Comparison of ENCODE assay signal across 10 cellular contexts in genomic region chr10:77898323-77899079, GRCh38. TPM values are rescaled to one million over a fixed set of nuclear protein-coding genes. Genes with fewer than 3 reads are reported as not detected.
A peak's percentile ranks its signal among the peaks of the same experiment; 100 is the strongest.
DNase-seq lines count a peak whose midpoint lies in the region; ATAC-seq and TF ChIP-seq lines count a peak whose summit lies in the region.
"Had no signal": no experiment of that assay in that cellular context is flagged by ENCODE, and none has a peak within 500 bp of the region (broad histone marks: within the 10 kb centered on the region; RNA-seq: fewer than 3 reads in every experiment).

No MANE protein-coding gene starts in this region.

- peak overlapping the region; percentile 27 to 70 for H3K9ac ChIP-seq in mucosa of rectum (ENCODE audit: low read depth in 1 of 2, low read length in 2 of 2)

- 36 to 59% methylated on average over 7 to 19 of the region's 19 CpGs for WGBS in body of pancreas, 2 donors

- peaks cover 29% of the 10 kb centered on the region for H3K4me1 ChIP-seq in body of pancreas
- peaks cover 27 to 30% of the 10 kb centered on the region in 2 donors for H3K4me1 ChIP-seq in mucosa of rectum (ENCODE audit: control insufficient read depth in 2 of 2, insufficient read depth in 2 of 2, low read length in 2 of 2)
- H3K4me1 ChIP-seq in OCI-LY7 (ENCODE audit: insufficient read depth, low read length, poor library complexity, severe bottlenecking), result no peaks in the 10 kb centered on the region

- peaks cover 33% of the 10 kb centered on the region for H3K27me3 Mint-ChIP-seq in T-helper 17 cell

- H3K9me3 ChIP-seq in body of pancreas (no peaks in the 10 kb centered on the region), mucosa of rectum (ENCODE audit: control insufficient read depth in 2 of 2, low read length in 2 of 2) (no peaks in the 10 kb centered on the region), OCI-LY7 (ENCODE audit: low read length) (no peaks in the 10 kb centered on the region), T-helper 17 cell (ENCODE audit: control insufficient read depth, low read length, poor library complexity, severe bottlenecking) (no peaks in the 10 kb centered on the region)
- H3K9me3 ChIP-seq: ascending aorta had no signal

- DNase-seq in DMS 273 (lab: John Stamatoyannopoulos, UW; ENCODE audit: unreplicated experiment) (peak; percentile 96), NCI-H1105 treated with DMSO at 0.1 percent for 48 hours (lab: John Stamatoyannopoulos, UW) (peak; percentile 83), body of pancreas (peak in 3 of 4 donors; percentile 56 to 59 (median 57)), OCI-LY7 (ENCODE audit: low spot score) (no peak), T-helper 17 cell (no peak), LoVo (ENCODE audit: low spot score) (no peak), mesenteric fat pad (ENCODE audit: low spot score) (no peak)
- DNase-seq: stimulated activated naive CD4-positive, alpha-beta T cell had no signal

- CTCF ChIA-PET in OCI-LY7 (lab: Charles Lee; ENCODE audit: unreplicated experiment), result no interaction called here

- no peak overlapping the region for H3K4me3 ChIP-seq in body of pancreas
- H3K4me3 ChIP-seq in mucosa of rectum (ENCODE audit: low read length in 2 of 2), result peak overlapping the region; percentile 28 to 44
- H3K4me3 ChIP-seq in OCI-LY7 (ENCODE audit: low read depth, low read length, poor library complexity, severe bottlenecking), result no peak overlapping the region
- H3K4me3 ChIP-seq: ascending aorta had no signal

- BruUV-seq in OCI-LY7 (replicated peaks; lab: Mats Ljungman, UMichigan), result no TSS peak

- H3K36me3 ChIP-seq in body of pancreas (replicated peaks in 1 of 2; ENCODE audit: insufficient read depth in 1 of 2, low read depth in 2 of 2) (no peaks in the 10 kb centered on the region), mucosa of rectum (ENCODE audit: control insufficient read depth in 2 of 2, insufficient read depth in 2 of 2, low read length in 2 of 2) (no peaks in the 10 kb centered on the region), OCI-LY7 (ENCODE audit: insufficient read depth, low read length) (no peaks in the 10 kb centered on the region)
- H3K36me3 ChIP-seq: ascending aorta had no signal

- no peak overlapping the region for H3K4me2 ChIP-seq in OCI-LY7 (ENCODE audit: low read length)

- ATAC-seq in body of pancreas (peak; percentile 67), T-helper 17 cell (no peak)

- no peak for TF ChIP-seq POLR2A in body of pancreas (IDR thresholded peaks at IDR 0.05)

- peaks cover 4% of the 10 kb centered on the region for H3K4me1 Mint-ChIP-seq in T-helper 17 cell

- H3K79me2 ChIP-seq in OCI-LY7 (ENCODE audit: insufficient read depth, low read depth, low read length), result no peaks in the 10 kb centered on the region

- H3K36me3 Mint-ChIP-seq in T-helper 17 cell (ENCODE audit: low read depth), result peaks cover 7% of the 10 kb centered on the region

- H3K27ac Mint-ChIP-seq in T-helper 17 cell, result no peak overlapping the region

- POLR2A ChIA-PET in OCI-LY7 (lab: Charles Lee), result no interaction called here

- H2AFZ ChIP-seq in OCI-LY7 (ENCODE audit: low read length), result no peak overlapping the region

- H3K4me3 Mint-ChIP-seq in T-helper 17 cell, result no peak overlapping the region

- H3K9me2 ChIP-seq in OCI-LY7 (ENCODE audit: insufficient read depth, low read length), result no peaks in the 10 kb centered on the region

- peak overlapping the region; percentile 45 to 76 (median 61) for H3K27ac ChIP-seq in body of pancreas
- H3K27ac ChIP-seq in mucosa of rectum (ENCODE audit: low read depth in 2 of 2, low read length in 2 of 2), result peak overlapping the region; percentile 78 to 91
- H3K27ac ChIP-seq in OCI-LY7 (ENCODE audit: low read depth, low read length, poor library complexity, severe bottlenecking), result no peak overlapping the region
- H3K27ac ChIP-seq: ascending aorta had no signal

- intact Hi-C loops in body of pancreas (cut with DNase I), result no loop called here
- intact Hi-C loops in OCI-LY7 (cut with micrococcal nuclease; ENCODE audit: unreplicated experiment), result no loop called here

- TF ChIP-seq CTCF in body of pancreas (IDR thresholded peaks at IDR 0.05) (no peak), OCI-LY7 (conservative IDR thresholded peaks at IDR 0.05; ENCODE audit: low read length) (no peak)

- no peaks in the 10 kb centered on the region for H4K20me1 ChIP-seq in OCI-LY7 (ENCODE audit: insufficient read depth, low read length)

- no peaks in the 10 kb centered on the region for H3K27me3 ChIP-seq in body of pancreas
- H3K27me3 ChIP-seq in mucosa of rectum (ENCODE audit: control insufficient read depth in 2 of 2, insufficient read depth in 2 of 2, low read length in 2 of 2), result no peaks in the 10 kb centered on the region
- H3K27me3 ChIP-seq: ascending aorta had no signal

RNA-seq across cellular contexts. Expression of gene DLG5, which starts 28.1 kb away (rescaled TPM):
- total RNA-seq in body of pancreas (10 to 100 TPM; 22.6 to 35.6 TPM), OCI-LY7 (2022) (0.17 and 0.27 TPM in 2 replicates), T-helper 17 cell (10 to 100 TPM in 1 of 2 donors, 1 to 10 TPM in 1; 9.7 to 13.1 TPM), mesenteric fat pad (30.6 TPM)
- total RNA-seq in OCI-LY7 (2014; rRNA removed; shearing (Covaris generic)), result 0.13 TPM in 1 of 2 replicates, not detected in the other

Comparison
In these comparisons a context has a peak if more than half of its experiments do, and no peak if none do; other contexts are left out.
1. DNase-seq: peak in DMS 273 (single experiment), NCI-H1105 treated with DMSO at 0.1 percent for 48 hours (single experiment) and body of pancreas (3 of 4); none in OCI-LY7 (single experiment), T-helper 17 cell (0 of 3), LoVo (single experiment) and mesenteric fat pad (single experiment).
2. H3K4me3 ChIP-seq: peak in mucosa of rectum (2 of 2); none in body of pancreas (0 of 2) and OCI-LY7 (single experiment).
3. RNA of gene DLG5, which starts 28.1 kb away (total RNA-seq): 22.6 to 35.6 TPM in body of pancreas, 30.6 TPM in mesenteric fat pad (single experiment) and 9.7 to 13.1 TPM in T-helper 17 cell; 0.13 to 0.27 TPM in OCI-LY7; every median in the first group is over 4 times any median in the second.